Comparison of ENCODE assay signal across 1 cellular context in the genomic region with DNA sequence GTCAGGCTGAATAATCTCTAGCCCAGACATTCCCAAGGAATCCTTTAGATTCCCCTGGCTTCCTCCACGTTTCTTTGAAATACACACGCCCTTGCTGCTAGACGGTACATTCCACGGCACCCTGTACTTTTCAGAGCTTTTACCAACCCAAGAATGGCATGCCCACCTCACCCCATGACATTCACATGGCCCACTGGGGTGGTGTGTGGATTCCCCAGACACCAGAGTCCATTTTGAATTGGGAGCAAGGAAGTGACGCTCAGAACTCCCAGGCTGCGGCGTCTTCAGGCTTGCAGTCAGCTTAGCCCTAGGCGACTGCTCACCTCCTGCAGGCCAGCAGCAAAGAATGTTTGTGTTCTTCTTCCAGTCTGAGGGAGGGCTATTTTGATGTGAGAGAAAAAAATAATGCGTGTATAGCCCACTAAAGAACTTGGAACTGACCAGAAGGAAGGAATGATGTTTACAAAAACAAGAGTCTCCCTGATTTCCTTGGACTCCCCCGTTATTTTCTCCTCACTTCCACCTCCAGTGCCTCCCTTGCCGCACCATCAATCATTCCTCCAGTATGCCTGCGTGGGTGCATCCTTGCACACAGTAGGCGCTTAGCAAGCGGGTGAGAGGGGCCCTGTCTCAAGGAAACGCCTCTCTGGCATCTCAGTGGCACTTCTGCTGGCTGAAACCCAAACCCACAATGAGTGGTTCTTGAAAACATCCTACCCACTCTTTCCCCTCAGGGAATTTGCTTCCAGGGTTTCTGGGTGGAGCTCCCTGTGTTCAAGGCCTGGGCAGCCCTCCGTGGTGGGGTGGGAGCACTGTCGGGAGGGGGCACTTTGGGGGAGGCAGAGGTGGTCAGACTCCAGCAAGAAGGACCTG.
TF ChIP-seq lines count a peak whose summit lies in the region.

No MANE protein-coding gene starts in this region.

TF ChIP-seq in endothelial cell of umbilical vein, 7 proteins besides CTCF, POLR2A, EP300 and RAD21:
- TF ChIP-seq, protein P1, sequence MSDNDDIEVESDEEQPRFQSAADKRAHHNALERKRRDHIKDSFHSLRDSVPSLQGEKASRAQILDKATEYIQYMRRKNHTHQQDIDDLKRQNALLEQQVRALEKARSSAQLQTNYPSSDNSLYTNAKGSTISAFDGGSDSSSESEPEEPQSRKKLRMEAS (IDR thresholded peaks at IDR 0.05; ENCODE audit: insufficient read depth, insufficient read length): no peak
- TF ChIP-seq EZH2 (IDR thresholded peaks at IDR 0.05; ENCODE audit: borderline replicate concordance, low read depth, low read length, severe bottlenecking): no peak
- TF ChIP-seq JUN (IDR thresholded peaks at IDR 0.05; ENCODE audit: borderline replicate concordance, insufficient read depth, insufficient read length, low read depth): no peak
- no peak for TF ChIP-seq FOS (IDR thresholded peaks at IDR 0.05; ENCODE audit: borderline replicate concordance, insufficient read depth, low read length)
- TF ChIP-seq MYC (IDR thresholded peaks at IDR 0.05; ENCODE audit: low read depth, low read length): no peak
- TF ChIP-seq GATA2 (IDR thresholded peaks at IDR 0.05; ENCODE audit: insufficient read depth, insufficient read length, low read depth, low read length): no peak
- no peak for TF ChIP-seq POLR2AphosphoS5 (IDR thresholded peaks at IDR 0.05; ENCODE audit: insufficient read depth, low read depth, low read length)
TF ChIP-seq in endothelial cell of umbilical vein: peak in this region for 0.
